In genomic region chr16:48492131-48492530, GRCh38 we compare ENCODE assay signal across 1 cellular context.
TF ChIP-seq lines count a peak whose summit lies in the region.

No MANE protein-coding gene starts in this region.

TF ChIP-seq in liver, 16 proteins besides CTCF, POLR2A, EP300 and RAD21 (continued from another document):
- TF ChIP-seq ZBTB33 (IDR thresholded peaks at IDR 0.05) (peak; percentile 40), JUND (IDR thresholded peaks at IDR 0.05) (peak in 1 of 2 donors; percentile 54), EGR1 (IDR thresholded peaks at IDR 0.05; ENCODE audit: low read depth in 2 of 2) (peak in 1 of 2 donors; percentile 45), NR2F2 (IDR thresholded peaks at IDR 0.05) (no peak)
